Comparison of ENCODE assay signal across 2 cellular contexts in genomic region chr11:106133529-106133928, GRCh38.
TF ChIP-seq lines count a peak whose summit lies in the region.

No MANE protein-coding gene starts in this region.

TF ChIP-seq in HCT116, 20 proteins besides CTCF, POLR2A, EP300 and RAD21 (continued from another document):
- no peak for TF ChIP-seq SIN3A (IDR thresholded peaks at IDR 0.05; ENCODE audit: low read depth)
- no peak for TF ChIP-seq EZH2phosphoT487 (IDR thresholded peaks at IDR 0.05; ENCODE audit: borderline replicate concordance)
- no peak for TF ChIP-seq YY1 (IDR thresholded peaks at IDR 0.05; ENCODE audit: extremely low read depth, insufficient replicate concordance, low read depth, low read length)

TF ChIP-seq in SK-N-SH treated with all-trans-retinoic acid at 6 μM for 48 hours, 23 proteins besides CTCF, POLR2A, EP300 and RAD21 (continued from another document):
- no peak for TF ChIP-seq CSRNP3 (CRISPR knock-in tag; IDR thresholded peaks at IDR 0.05)
- TF ChIP-seq ZNF8 (CRISPR knock-in tag; IDR thresholded peaks at IDR 0.05) = no peak
- TF ChIP-seq ZC3H10 (CRISPR knock-in tag; IDR thresholded peaks at IDR 0.05) = no peak
- no peak for TF ChIP-seq OSR1 (CRISPR knock-in tag; IDR thresholded peaks at IDR 0.05)
- TF ChIP-seq, protein P1, sequence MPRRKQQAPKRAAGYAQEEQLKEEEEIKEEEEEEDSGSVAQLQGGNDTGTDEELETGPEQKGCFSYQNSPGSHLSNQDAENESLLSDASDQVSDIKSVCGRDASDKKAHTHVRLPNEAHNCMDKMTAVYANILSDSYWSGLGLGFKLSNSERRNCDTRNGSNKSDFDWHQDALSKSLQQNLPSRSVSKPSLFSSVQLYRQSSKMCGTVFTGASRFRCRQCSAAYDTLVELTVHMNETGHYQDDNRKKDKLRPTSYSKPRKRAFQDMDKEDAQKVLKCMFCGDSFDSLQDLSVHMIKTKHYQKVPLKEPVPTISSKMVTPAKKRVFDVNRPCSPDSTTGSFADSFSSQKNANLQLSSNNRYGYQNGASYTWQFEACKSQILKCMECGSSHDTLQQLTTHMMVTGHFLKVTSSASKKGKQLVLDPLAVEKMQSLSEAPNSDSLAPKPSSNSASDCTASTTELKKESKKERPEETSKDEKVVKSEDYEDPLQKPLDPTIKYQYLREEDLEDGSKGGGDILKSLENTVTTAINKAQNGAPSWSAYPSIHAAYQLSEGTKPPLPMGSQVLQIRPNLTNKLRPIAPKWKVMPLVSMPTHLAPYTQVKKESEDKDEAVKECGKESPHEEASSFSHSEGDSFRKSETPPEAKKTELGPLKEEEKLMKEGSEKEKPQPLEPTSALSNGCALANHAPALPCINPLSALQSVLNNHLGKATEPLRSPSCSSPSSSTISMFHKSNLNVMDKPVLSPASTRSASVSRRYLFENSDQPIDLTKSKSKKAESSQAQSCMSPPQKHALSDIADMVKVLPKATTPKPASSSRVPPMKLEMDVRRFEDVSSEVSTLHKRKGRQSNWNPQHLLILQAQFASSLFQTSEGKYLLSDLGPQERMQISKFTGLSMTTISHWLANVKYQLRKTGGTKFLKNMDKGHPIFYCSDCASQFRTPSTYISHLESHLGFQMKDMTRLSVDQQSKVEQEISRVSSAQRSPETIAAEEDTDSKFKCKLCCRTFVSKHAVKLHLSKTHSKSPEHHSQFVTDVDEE (CRISPR knock-in tag; IDR thresholded peaks at IDR 0.05) = no peak
- TF ChIP-seq POU6F1 (CRISPR knock-in tag; IDR thresholded peaks at IDR 0.05; ENCODE audit: borderline replicate concordance, low read depth) = no peak
- TF ChIP-seq ESRRG (CRISPR knock-in tag; IDR thresholded peaks at IDR 0.05) = no peak
- no peak for TF ChIP-seq ISL1 (CRISPR knock-in tag; IDR thresholded peaks at IDR 0.05)
- TF ChIP-seq CSDC2 (CRISPR knock-in tag; IDR thresholded peaks at IDR 0.05) = no peak
- TF ChIP-seq GLIS3 (CRISPR knock-in tag; IDR thresholded peaks at IDR 0.05) = no peak
TF ChIP-seq in SK-N-SH treated with all-trans-retinoic acid at 6 μM for 48 hours: peak in this region for 0.
